Comparison of ENCODE assay signal across 1 cellular context in the genomic region with DNA sequence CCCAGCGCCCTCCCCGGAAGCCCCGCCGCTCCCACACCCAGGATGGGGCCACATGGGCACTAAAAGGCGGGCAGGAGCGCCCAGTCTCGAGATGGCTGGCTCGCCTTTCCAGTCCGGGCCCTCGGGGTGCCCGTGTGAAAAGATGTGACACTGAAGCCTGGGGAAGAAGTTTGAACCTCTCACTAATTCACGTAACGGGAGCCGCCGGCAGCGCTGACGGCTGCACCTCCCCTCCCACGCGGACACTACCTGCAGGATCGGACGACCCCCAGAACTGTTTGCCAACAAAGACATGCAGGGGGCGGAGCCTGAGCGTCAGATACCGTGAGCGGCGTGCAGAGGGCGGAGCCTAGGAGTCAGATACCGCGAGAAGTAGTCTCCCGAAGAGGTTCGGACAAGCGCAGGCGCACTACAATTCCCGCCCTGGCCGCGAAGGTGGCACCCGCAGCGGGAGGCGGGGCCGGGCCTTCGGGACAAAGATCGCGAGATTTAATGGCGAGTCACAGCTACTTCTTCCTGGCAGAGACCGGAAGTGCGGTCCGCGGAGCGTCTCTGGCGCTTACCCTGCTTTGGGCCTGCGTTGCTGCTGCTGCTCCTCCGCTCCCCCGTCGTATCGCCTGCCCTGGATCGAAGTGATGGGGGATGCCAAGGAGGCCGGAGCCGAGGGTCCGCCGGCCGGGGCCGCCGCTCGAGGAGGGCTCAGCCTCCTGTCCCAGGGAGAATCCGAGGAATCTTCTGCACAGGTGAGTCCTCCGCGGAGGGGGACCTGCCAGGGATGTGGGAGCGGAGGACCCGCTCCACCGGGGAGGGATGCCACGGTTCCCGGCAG.
TF ChIP-seq lines count a peak whose summit lies in the region.

A gene with protein sequence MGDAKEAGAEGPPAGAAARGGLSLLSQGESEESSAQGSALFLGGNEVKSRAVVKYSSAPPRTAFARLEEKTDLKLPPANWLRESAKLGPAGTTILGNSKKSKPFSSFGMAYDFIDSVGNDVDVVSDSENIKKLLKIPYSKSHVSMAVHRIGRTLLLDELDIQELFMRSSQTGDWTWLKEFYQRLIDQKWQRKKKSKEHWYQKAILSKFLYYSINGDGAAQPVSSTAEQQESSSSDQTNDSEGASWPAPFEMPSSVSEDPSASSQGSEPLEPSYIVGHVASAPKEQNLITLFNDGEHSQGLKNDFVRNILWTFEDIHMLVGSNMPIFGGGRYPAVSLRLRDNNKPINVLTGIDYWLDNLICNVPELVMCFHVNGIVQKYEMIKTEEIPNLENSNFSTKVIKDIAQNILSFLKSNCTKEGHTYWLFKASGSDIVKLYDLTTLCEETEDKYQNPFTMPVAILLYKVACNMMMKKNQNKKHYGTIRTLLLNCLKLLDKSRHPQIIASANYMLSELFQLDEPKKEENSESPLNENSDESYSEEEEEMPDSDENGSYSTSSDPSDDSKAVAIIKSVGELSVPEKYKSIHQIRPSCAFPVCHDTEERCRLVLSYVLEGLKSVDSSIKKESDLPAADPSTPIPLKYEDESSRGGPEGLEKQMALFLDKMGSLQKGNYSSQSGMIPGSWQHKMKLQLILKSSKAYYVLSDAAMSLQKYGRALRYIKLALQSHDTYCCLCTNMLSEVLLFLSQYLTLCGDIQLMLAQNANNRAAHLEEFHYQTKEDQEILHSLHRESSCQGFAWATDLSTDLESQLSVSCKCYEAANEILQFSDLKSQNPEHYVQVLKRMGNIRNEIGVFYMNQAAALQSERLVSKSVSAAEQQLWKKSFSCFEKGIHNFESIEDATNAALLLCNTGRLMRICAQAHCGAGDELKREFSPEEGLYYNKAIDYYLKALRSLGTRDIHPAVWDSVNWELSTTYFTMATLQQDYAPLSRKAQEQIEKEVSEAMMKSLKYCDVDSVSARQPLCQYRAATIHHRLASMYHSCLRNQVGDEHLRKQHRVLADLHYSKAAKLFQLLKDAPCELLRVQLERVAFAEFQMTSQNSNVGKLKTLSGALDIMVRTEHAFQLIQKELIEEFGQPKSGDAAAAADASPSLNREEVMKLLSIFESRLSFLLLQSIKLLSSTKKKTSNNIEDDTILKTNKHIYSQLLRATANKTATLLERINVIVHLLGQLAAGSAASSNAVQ (plus strand): TSS at position 537 of the 829 bp plus-strand sequence. CDS start 99 bp downstream, at position 636.

TF ChIP-seq in HepG2, 621 proteins besides CTCF, POLR2A, EP300 and RAD21 (continued from another document and continues in another):
- TF ChIP-seq, protein P1, sequence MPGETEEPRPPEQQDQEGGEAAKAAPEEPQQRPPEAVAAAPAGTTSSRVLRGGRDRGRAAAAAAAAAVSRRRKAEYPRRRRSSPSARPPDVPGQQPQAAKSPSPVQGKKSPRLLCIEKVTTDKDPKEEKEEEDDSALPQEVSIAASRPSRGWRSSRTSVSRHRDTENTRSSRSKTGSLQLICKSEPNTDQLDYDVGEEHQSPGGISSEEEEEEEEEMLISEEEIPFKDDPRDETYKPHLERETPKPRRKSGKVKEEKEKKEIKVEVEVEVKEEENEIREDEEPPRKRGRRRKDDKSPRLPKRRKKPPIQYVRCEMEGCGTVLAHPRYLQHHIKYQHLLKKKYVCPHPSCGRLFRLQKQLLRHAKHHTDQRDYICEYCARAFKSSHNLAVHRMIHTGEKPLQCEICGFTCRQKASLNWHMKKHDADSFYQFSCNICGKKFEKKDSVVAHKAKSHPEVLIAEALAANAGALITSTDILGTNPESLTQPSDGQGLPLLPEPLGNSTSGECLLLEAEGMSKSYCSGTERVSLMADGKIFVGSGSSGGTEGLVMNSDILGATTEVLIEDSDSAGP (CRISPR knock-in tag; IDR thresholded peaks at IDR 0.05; ENCODE audit: borderline replicate concordance) = peak; percentile 94
- no peak for TF ChIP-seq NONO (IDR thresholded peaks at IDR 0.05)
- peak; percentile 73 for TF ChIP-seq NONO (CRISPR knock-in tag; conservative IDR thresholded peaks at IDR 0.05)
- TF ChIP-seq GTF2F1 (IDR thresholded peaks at IDR 0.05; ENCODE audit: low read length) = no peak
- TF ChIP-seq, protein P2, sequence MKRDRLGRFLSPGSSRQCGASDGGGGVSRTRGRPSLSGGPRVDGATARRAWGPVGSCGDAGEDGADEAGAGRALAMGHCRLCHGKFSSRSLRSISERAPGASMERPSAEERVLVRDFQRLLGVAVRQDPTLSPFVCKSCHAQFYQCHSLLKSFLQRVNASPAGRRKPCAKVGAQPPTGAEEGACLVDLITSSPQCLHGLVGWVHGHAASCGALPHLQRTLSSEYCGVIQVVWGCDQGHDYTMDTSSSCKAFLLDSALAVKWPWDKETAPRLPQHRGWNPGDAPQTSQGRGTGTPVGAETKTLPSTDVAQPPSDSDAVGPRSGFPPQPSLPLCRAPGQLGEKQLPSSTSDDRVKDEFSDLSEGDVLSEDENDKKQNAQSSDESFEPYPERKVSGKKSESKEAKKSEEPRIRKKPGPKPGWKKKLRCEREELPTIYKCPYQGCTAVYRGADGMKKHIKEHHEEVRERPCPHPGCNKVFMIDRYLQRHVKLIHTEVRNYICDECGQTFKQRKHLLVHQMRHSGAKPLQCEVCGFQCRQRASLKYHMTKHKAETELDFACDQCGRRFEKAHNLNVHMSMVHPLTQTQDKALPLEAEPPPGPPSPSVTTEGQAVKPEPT (CRISPR knock-in tag; IDR thresholded peaks at IDR 0.05; ENCODE audit: low read depth) = no peak
- TF ChIP-seq SP140L (CRISPR knock-in tag; IDR thresholded peaks at IDR 0.05; ENCODE audit: borderline replicate concordance) = no peak
- peak; percentile 49 for TF ChIP-seq TOPORS (CRISPR knock-in tag; IDR thresholded peaks at IDR 0.05)
- no peak for TF ChIP-seq RORA (CRISPR knock-in tag; IDR thresholded peaks at IDR 0.05)
- TF ChIP-seq NCOA1 (CRISPR knock-in tag; IDR thresholded peaks at IDR 0.05) = no peak
- TF ChIP-seq, protein P3, sequence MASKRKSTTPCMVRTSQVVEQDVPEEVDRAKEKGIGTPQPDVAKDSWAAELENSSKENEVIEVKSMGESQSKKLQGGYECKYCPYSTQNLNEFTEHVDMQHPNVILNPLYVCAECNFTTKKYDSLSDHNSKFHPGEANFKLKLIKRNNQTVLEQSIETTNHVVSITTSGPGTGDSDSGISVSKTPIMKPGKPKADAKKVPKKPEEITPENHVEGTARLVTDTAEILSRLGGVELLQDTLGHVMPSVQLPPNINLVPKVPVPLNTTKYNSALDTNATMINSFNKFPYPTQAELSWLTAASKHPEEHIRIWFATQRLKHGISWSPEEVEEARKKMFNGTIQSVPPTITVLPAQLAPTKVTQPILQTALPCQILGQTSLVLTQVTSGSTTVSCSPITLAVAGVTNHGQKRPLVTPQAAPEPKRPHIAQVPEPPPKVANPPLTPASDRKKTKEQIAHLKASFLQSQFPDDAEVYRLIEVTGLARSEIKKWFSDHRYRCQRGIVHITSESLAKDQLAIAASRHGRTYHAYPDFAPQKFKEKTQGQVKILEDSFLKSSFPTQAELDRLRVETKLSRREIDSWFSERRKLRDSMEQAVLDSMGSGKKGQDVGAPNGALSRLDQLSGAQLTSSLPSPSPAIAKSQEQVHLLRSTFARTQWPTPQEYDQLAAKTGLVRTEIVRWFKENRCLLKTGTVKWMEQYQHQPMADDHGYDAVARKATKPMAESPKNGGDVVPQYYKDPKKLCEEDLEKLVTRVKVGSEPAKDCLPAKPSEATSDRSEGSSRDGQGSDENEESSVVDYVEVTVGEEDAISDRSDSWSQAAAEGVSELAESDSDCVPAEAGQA (IDR thresholded peaks at IDR 0.05; ENCODE audit: low read depth) = no peak
- TF ChIP-seq, protein P3 (CRISPR knock-in tag; IDR thresholded peaks at IDR 0.05; ENCODE audit: borderline replicate concordance) = no peak
- TF ChIP-seq, protein P4, sequence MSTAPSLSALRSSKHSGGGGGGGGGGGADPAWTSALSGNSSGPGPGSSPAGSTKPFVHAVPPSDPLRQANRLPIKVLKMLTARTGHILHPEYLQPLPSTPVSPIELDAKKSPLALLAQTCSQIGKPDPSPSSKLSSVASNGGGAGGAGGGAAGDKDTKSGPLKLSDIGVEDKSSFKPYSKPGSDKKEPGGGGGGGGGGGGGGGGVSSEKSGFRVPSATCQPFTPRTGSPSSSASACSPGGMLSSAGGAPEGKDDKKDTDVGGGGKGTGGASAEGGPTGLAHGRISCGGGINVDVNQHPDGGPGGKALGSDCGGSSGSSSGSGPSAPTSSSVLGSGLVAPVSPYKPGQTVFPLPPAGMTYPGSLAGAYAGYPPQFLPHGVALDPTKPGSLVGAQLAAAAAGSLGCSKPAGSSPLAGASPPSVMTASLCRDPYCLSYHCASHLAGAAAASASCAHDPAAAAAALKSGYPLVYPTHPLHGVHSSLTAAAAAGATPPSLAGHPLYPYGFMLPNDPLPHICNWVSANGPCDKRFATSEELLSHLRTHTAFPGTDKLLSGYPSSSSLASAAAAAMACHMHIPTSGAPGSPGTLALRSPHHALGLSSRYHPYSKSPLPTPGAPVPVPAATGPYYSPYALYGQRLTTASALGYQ (CRISPR knock-in tag; IDR thresholded peaks at IDR 0.05) = peak; percentile 76
- 0 out of 2 replicates have a peak, but pooled peaks have one; percentile 61 for TF ChIP-seq ZNF329 (CRISPR knock-in tag; IDR thresholded peaks at IDR 0.05; ENCODE audit: low read depth)
- TF ChIP-seq PCBP2 (optimal IDR thresholded peaks at IDR 0.05; ENCODE audit: low read depth, low read length, poor library complexity, severe bottlenecking) = no peak
- no peak for TF ChIP-seq POLR2AphosphoS2 (IDR thresholded peaks at IDR 0.05; ENCODE audit: low read depth, low read length)
- no peak for TF ChIP-seq ZNF775 (CRISPR knock-in tag; IDR thresholded peaks at IDR 0.05; ENCODE audit: borderline replicate concordance)
- peak; percentile 87 for TF ChIP-seq HES4 (CRISPR knock-in tag; IDR thresholded peaks at IDR 0.05; ENCODE audit: borderline replicate concordance)
- peak; percentile 91 for TF ChIP-seq ZMYM4 (CRISPR knock-in tag; IDR thresholded peaks at IDR 0.05)
- TF ChIP-seq ISL2 (CRISPR knock-in tag; IDR thresholded peaks at IDR 0.05) = peak; percentile 75
- peak; percentile 88 for TF ChIP-seq THAP11 (CRISPR knock-in tag; IDR thresholded peaks at IDR 0.05)
- TF ChIP-seq MIXL1 (CRISPR knock-in tag; IDR thresholded peaks at IDR 0.05) = peak; percentile 34; the same call in 1 of the 2 replicates
- TF ChIP-seq, protein P5, sequence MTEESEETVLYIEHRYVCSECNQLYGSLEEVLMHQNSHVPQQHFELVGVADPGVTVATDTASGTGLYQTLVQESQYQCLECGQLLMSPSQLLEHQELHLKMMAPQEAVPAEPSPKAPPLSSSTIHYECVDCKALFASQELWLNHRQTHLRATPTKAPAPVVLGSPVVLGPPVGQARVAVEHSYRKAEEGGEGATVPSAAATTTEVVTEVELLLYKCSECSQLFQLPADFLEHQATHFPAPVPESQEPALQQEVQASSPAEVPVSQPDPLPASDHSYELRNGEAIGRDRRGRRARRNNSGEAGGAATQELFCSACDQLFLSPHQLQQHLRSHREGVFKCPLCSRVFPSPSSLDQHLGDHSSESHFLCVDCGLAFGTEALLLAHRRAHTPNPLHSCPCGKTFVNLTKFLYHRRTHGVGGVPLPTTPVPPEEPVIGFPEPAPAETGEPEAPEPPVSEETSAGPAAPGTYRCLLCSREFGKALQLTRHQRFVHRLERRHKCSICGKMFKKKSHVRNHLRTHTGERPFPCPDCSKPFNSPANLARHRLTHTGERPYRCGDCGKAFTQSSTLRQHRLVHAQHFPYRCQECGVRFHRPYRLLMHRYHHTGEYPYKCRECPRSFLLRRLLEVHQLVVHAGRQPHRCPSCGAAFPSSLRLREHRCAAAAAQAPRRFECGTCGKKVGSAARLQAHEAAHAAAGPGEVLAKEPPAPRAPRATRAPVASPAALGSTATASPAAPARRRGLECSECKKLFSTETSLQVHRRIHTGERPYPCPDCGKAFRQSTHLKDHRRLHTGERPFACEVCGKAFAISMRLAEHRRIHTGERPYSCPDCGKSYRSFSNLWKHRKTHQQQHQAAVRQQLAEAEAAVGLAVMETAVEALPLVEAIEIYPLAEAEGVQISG (CRISPR knock-in tag; IDR thresholded peaks at IDR 0.05) = peak; percentile 87
- TF ChIP-seq, protein P6, sequence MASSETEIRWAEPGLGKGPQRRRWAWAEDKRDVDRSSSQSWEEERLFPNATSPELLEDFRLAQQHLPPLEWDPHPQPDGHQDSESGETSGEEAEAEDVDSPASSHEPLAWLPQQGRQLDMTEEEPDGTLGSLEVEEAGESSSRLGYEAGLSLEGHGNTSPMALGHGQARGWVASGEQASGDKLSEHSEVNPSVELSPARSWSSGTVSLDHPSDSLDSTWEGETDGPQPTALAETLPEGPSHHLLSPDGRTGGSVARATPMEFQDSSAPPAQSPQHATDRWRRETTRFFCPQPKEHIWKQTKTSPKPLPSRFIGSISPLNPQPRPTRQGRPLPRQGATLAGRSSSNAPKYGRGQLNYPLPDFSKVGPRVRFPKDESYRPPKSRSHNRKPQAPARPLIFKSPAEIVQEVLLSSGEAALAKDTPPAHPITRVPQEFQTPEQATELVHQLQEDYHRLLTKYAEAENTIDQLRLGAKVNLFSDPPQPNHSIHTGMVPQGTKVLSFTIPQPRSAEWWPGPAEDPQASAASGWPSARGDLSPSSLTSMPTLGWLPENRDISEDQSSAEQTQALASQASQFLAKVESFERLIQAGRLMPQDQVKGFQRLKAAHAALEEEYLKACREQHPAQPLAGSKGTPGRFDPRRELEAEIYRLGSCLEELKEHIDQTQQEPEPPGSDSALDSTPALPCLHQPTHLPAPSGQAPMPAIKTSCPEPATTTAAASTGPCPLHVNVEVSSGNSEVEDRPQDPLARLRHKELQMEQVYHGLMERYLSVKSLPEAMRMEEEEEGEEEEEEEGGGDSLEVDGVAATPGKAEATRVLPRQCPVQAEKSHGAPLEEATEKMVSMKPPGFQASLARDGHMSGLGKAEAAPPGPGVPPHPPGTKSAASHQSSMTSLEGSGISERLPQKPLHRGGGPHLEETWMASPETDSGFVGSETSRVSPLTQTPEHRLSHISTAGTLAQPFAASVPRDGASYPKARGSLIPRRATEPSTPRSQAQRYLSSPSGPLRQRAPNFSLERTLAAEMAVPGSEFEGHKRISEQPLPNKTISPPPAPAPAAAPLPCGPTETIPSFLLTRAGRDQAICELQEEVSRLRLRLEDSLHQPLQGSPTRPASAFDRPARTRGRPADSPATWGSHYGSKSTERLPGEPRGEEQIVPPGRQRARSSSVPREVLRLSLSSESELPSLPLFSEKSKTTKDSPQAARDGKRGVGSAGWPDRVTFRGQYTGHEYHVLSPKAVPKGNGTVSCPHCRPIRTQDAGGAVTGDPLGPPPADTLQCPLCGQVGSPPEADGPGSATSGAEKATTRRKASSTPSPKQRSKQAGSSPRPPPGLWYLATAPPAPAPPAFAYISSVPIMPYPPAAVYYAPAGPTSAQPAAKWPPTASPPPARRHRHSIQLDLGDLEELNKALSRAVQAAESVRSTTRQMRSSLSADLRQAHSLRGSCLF (CRISPR knock-in tag; IDR thresholded peaks at IDR 0.05; ENCODE audit: borderline replicate concordance) = peak; percentile 28; the same call in 1 of the 2 replicates
- TF ChIP-seq REXO4 (CRISPR knock-in tag; IDR thresholded peaks at IDR 0.05; ENCODE audit: borderline replicate concordance) = no peak; the same call in 1 of the 2 replicates
- no peak for TF ChIP-seq ZNF737 (CRISPR knock-in tag; IDR thresholded peaks at IDR 0.05; ENCODE audit: borderline replicate concordance)
